In genomic region chr2:74152954-74153353, GRCh38 we compare ENCODE assay signal across 17 cellular contexts. TPM values are rescaled to one million over a fixed set of nuclear protein-coding genes. Genes with fewer than 3 reads are reported as not detected.
DNase-seq lines count a peak whose midpoint lies in the region; ATAC-seq and TF ChIP-seq lines count a peak whose summit lies in the region.
"Had no signal": no experiment of that assay in that cellular context is flagged by ENCODE, and none has a peak within 500 bp of the region (broad histone marks: within the 10 kb centered on the region; RNA-seq: fewer than 3 reads in every experiment).

No MANE protein-coding gene starts in this region.

- H3K27ac Mint-ChIP-seq in activated T-cell treated with anti-CD3 and anti-CD28 coated beads, Interleukin-2, amount 50 U/mL, for 24 hours = peak overlapping the region; percentile 84
- H3K27ac Mint-ChIP-seq in CD8-positive, alpha-beta T cell = peak overlapping the region; percentile 32
- H3K27ac Mint-ChIP-seq in IgD-negative memory B cell (peak overlapping the region in 2 of 3 donors; percentile 26 to 36), memory B cell (peak overlapping the region; percentile 5)

- H3K36me3 ChIP-seq in CD8-positive, alpha-beta T cell (ENCODE audit: insufficient read depth, low read length) = peaks cover 18% of the 10 kb centered on the region

- no peaks in the 10 kb centered on the region for H3K27me3 Mint-ChIP-seq in activated T-cell treated with anti-CD3 and anti-CD28 coated beads, Interleukin-2, amount 50 U/mL, for 24 hours
- H3K27me3 Mint-ChIP-seq in CD8-positive, alpha-beta T cell (ENCODE audit: low read depth) = no peaks in the 10 kb centered on the region
- no peaks in the 10 kb centered on the region for H3K27me3 Mint-ChIP-seq in IgD-negative memory B cell
- H3K27me3 Mint-ChIP-seq in memory B cell = no peaks in the 10 kb centered on the region
- H3K27me3 Mint-ChIP-seq: CD4-positive, alpha-beta T cell had no signal

- H3K27ac ChIP-seq in CD8-positive, alpha-beta T cell (ENCODE audit: low read depth, low read length) = no peak overlapping the region

- H3K9me3 Mint-ChIP-seq in activated T-cell treated with anti-CD3 and anti-CD28 coated beads, Interleukin-2, amount 50 U/mL, for 24 hours = no peaks in the 10 kb centered on the region
- no peaks in the 10 kb centered on the region for H3K9me3 Mint-ChIP-seq in CD8-positive, alpha-beta T cell
- H3K9me3 Mint-ChIP-seq in IgD-negative memory B cell (no peaks in the 10 kb centered on the region), memory B cell (no peaks in the 10 kb centered on the region)
- H3K9me3 Mint-ChIP-seq: CD4-positive, alpha-beta T cell; H9 had no signal

- no peak overlapping the region for H3K4me3 Mint-ChIP-seq in activated T-cell treated with anti-CD3 and anti-CD28 coated beads, Interleukin-2, amount 50 U/mL, for 24 hours
- H3K4me3 Mint-ChIP-seq in CD8-positive, alpha-beta T cell = no peak overlapping the region
- H3K4me3 Mint-ChIP-seq in IgD-negative memory B cell (no peak overlapping the region), memory B cell (no peak overlapping the region)
- H3K4me3 Mint-ChIP-seq: CD4-positive, alpha-beta T cell; H9 had no signal

- H3K27me3 ChIP-seq in CD8-positive, alpha-beta T cell (ENCODE audit: insufficient read depth, low read length) = no peaks in the 10 kb centered on the region

- no peak overlapping the region for H3K4me3 ChIP-seq in CD8-positive, alpha-beta T cell (ENCODE audit: low read depth, low read length)

- H3K36me3 Mint-ChIP-seq in activated T-cell treated with anti-CD3 and anti-CD28 coated beads, Interleukin-2, amount 50 U/mL, for 24 hours (ENCODE audit: low read depth) = peaks cover 80% of the 10 kb centered on the region
- H3K36me3 Mint-ChIP-seq in CD8-positive, alpha-beta T cell = peaks cover 47% of the 10 kb centered on the region
- no peaks in the 10 kb centered on the region for H3K36me3 Mint-ChIP-seq in IgD-negative memory B cell
- peaks cover 16% of the 10 kb centered on the region for H3K36me3 Mint-ChIP-seq in memory B cell

- H3K9me3 ChIP-seq in CD8-positive, alpha-beta T cell (ENCODE audit: low read length) = no peaks in the 10 kb centered on the region

- CTCF ChIA-PET in CD8-positive, alpha-beta T cell (lab: Charles Lee) = interaction anchor here (8.8 kb wide), 1 partner anchor 329 kb away, joined by 73 read pairs; no protein-coding TSS in a partner anchor

- DNase-seq in activated T-cell treated with anti-CD3 and anti-CD28 coated beads, Interleukin-2, amount 50 U/mL, for 24 hours = no peak
- DNase-seq in activated T-cell treated with anti-CD3 and anti-CD28 coated beads, Interleukin-2, amount 50 U/mL, for 1 hour = no peak
- DNase-seq in CD8-positive, alpha-beta T cell = no peak
- DNase-seq in memory B cell (ENCODE audit: low spot score in 2 of 2) (no peak), NK-92 (lab: John Stamatoyannopoulos, UW; ENCODE audit: unreplicated experiment) (no peak)
- DNase-seq: AML-193; CD4-positive, alpha-beta T cell; H9; IMR-90; MV-4-11; NCI-H1417 treated with DMSO at 0.1 percent for 48 hours; NCI-H2029; NCI-H2171 treated with DMSO at 0.1 percent for 48 hours; NCI-H82; SHP77 had no signal

- ATAC-seq in CD8-positive, alpha-beta T cell = no peak
- no peak for ATAC-seq in memory B cell (ENCODE audit: low read depth)
- no peak for ATAC-seq in HG02623 (IDR thresholded peaks at IDR 0.05; ENCODE audit: unreplicated experiment)

- TF ChIP-seq CTCF in CD8-positive, alpha-beta T cell (IDR thresholded peaks at IDR 0.05) = no peak

- no peaks in the 10 kb centered on the region for H3K4me1 ChIP-seq in CD8-positive, alpha-beta T cell (ENCODE audit: insufficient read depth, low read length)

- intact Hi-C loops in CD8-positive, alpha-beta T cell (cut with DNase I, micrococcal nuclease) = no loop called here

- POLR2A ChIA-PET in CD8-positive, alpha-beta T cell (lab: Charles Lee) = no interaction called here

- H3K4me1 Mint-ChIP-seq in activated T-cell treated with anti-CD3 and anti-CD28 coated beads, Interleukin-2, amount 50 U/mL, for 24 hours (ENCODE audit: low read depth) = peaks cover 2% of the 10 kb centered on the region
- peaks cover 1% of the 10 kb centered on the region for H3K4me1 Mint-ChIP-seq in CD8-positive, alpha-beta T cell (ENCODE audit: low read depth)
- H3K4me1 Mint-ChIP-seq in IgD-negative memory B cell (peaks cover 13 to 41% (median 18%) of the 10 kb centered on the region in 3 donors), memory B cell (peaks cover 8% of the 10 kb centered on the region)

RNA-seq across cellular contexts. Expression of gene BOLA3, which starts 5.2 kb away (rescaled TPM):
- 10 to 100 TPM in 1 of 2 experiments, 1 to 10 TPM in 1; 9.9 to 10.1 TPM for total RNA-seq in CD8-positive, alpha-beta T cell
- 44.5 TPM for polyA plus RNA-seq in IgD-negative memory B cell

RNA-seq across cellular contexts. Expression of gene MOB1A, which starts 25.7 kb away (rescaled TPM):
- total RNA-seq in CD8-positive, alpha-beta T cell = 100 to 1,000 TPM; 181 to 197 TPM
- 196 TPM for polyA plus RNA-seq in IgD-negative memory B cell

RNA-seq across cellular contexts. Expression of gene MTHFD2, which starts 45.5 kb away (rescaled TPM):
- total RNA-seq in CD8-positive, alpha-beta T cell = 10 to 100 TPM; 25.8 to 26.7 TPM
- 6.0 TPM for polyA plus RNA-seq in IgD-negative memory B cell

Comparison
In these comparisons a context has a peak if more than half of its experiments do, and no peak if none do; other contexts are left out.
1. H3K27ac Mint-ChIP-seq: peak in every context shown above with its lines; median percentile 84 in activated T-cell treated with anti-CD3 and anti-CD28 coated beads, Interleukin-2, amount 50 U/mL, for 24 hours; 32 in CD8-positive, alpha-beta T cell; 31 in IgD-negative memory B cell; 5 in memory B cell.